Comparison of ENCODE assay signal across 33 cellular contexts in the genomic region with DNA sequence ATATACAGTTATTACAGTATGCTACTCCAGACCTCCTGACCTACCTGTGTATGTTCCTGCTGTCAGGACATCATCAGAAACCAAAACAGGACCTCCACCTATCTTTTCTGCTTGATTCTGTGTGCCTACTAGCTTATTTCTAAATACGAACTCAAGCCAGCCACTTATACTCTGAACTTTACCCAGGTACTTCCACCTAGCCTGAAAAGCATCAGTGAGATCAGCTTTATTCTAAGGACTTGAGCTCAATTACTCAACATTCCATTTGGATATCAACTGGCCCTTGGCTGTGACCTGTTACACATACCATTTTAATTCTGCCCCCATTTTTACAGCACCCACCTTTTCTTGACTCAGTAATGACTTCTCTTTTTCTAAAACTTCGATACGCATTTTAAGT.
"Had no signal": no experiment of that assay in that cellular context is flagged by ENCODE, and none has a peak within 500 bp of the region (broad histone marks: within the 10 kb centered on the region; RNA-seq: fewer than 3 reads in every experiment).

No MANE protein-coding gene starts in this region.

- H3K27me3 Mint-ChIP-seq: activated CD4-positive, alpha-beta memory T cell treated with anti-CD3 and anti-CD28 coated beads for 36 hours; activated CD4-positive, alpha-beta T cell treated with anti-CD3 and anti-CD28 coated beads for 36 hours; activated CD4-positive, alpha-beta T cell treated with anti-CD3 and anti-CD28 coated beads, Interleukin-2, amount 10 ng/mL, durations not matched to agents 24 days and 14 days; activated CD8-positive, alpha-beta memory T cell treated with anti-CD3 and anti-CD28 coated beads, Interleukin-2, amount 10 ng/mL, durations not matched to agents 7 days and 5 days; activated naive CD4-positive, alpha-beta T cell treated with anti-CD3 and anti-CD28 coated beads, Interleukin-2, amount 10 ng/mL, durations not matched to agents 7 days and 5 days; activated naive CD8-positive, alpha-beta T cell; central memory CD8-positive, alpha-beta T cell; effector memory CD8-positive, alpha-beta T cell; T-cell had no signal

- ATAC-seq: activated CD4-positive, alpha-beta T cell treated with anti-CD3 and anti-CD28 coated beads for 36 hours; activated CD8-positive, alpha-beta memory T cell treated with anti-CD3 and anti-CD28 coated beads, Interleukin-2, amount 10 ng/mL, durations not matched to agents 7 days and 5 days; activated CD8-positive, alpha-beta T cell treated with anti-CD3 and anti-CD28 coated beads, Interleukin-2, amount 10 ng/mL, durations not matched to agents 7 days and 5 days; effector memory CD8-positive, alpha-beta T cell; gastroesophageal sphincter; T-cell had no signal

- H3K27me3 ChIP-seq: brain microvascular endothelial cell, esophagus muscularis mucosa, gastroesophageal sphincter had no signal

- DNase-seq: activated CD4-positive, alpha-beta memory T cell treated with anti-CD3 and anti-CD28 coated beads for 36 hours; activated CD4-positive, alpha-beta T cell treated with anti-CD3 and anti-CD28 coated beads for 36 hours; activated CD4-positive, alpha-beta T cell treated with anti-CD3 and anti-CD28 coated beads, Interleukin-2, amount 10 ng/mL, durations not matched to agents 24 days and 14 days; activated CD4-positive, CD25-positive, alpha-beta regulatory T cell; activated CD4-positive, CD25-positive, alpha-beta regulatory T cell treated with anti-CD3 and anti-CD28 coated beads, Interleukin-2, amount 50 U/mL, for 72 hours; activated CD8-positive, alpha-beta memory T cell treated with anti-CD3 and anti-CD28 coated beads, Interleukin-2, amount 10 ng/mL, durations not matched to agents 7 days and 5 days; activated CD8-positive, alpha-beta memory T cell treated with anti-CD3 and anti-CD28 coated beads, Interleukin-2, amount 50 U/mL, for 4 hours; activated CD8-positive, alpha-beta T cell treated with anti-CD3 and anti-CD28 coated beads, Interleukin-2, amount 10 ng/mL, durations not matched to agents 7 days and 5 days; activated effector memory CD4-positive, alpha-beta T cell treated with anti-CD3 and anti-CD28 coated beads, Interleukin-2, amount 50 U/mL, for 16 hours; activated naive CD4-positive, alpha-beta T cell treated with anti-CD3 and anti-CD28 coated beads, Interleukin-2, amount 10 ng/mL, durations not matched to agents 7 days and 5 days; activated T-cell treated with anti-CD3 and anti-CD28 coated beads, Interleukin-2, amount 50 U/mL, for 1 hour; activated T-cell treated with anti-CD3 and anti-CD28 coated beads, Interleukin-2, amount 50 U/mL, for 48 hours; amniotic stem cell; anterior cingulate cortex; brain microvascular endothelial cell; cortex of kidney; dermis blood vessel endothelial cell; effector CD4-positive, alpha-beta T cell; effector memory CD8-positive, alpha-beta T cell; erythroblast; foreskin melanocyte; SW 1271; T-cell; T1000; WERI-Rb-1 had no signal

- H3K9me3 Mint-ChIP-seq: activated CD4-positive, alpha-beta memory T cell treated with anti-CD3 and anti-CD28 coated beads for 36 hours; activated CD4-positive, alpha-beta T cell treated with anti-CD3 and anti-CD28 coated beads, Interleukin-2, amount 10 ng/mL, durations not matched to agents 24 days and 14 days; activated naive CD4-positive, alpha-beta T cell treated with anti-CD3 and anti-CD28 coated beads, Interleukin-2, amount 10 ng/mL, durations not matched to agents 7 days and 5 days; activated T-helper 1 cell treated with anti-CD3 and anti-CD28 coated beads, Interleukin-12 subunit alpha, Interleukin-12 subunit beta, Interleukin-2, Interleukin-4 antibody, amounts not matched to agents 30 ng/mL and 10 ng/mL and 1 ng/mL, durations not matched to agents 14 hours and 24 hours and 36 hours; activated T-helper 2 cell treated with anti-CD3 and anti-CD28 coated beads, Interferon-gamma antibody, Interleukin-2, Interleukin-4, amounts not matched to agents 10 μg/mL and 5 μg/mL and 100 μg/mL, durations not matched to agents 14 hours and 24 hours and 36 hours; central memory CD8-positive, alpha-beta T cell; effector memory CD8-positive, alpha-beta T cell; T-cell; T-helper 1 cell treated with Interleukin-12 subunit alpha and Interleukin-12 subunit beta and Interleukin-4 antibody, amounts not matched to agents 30 μg/mL and 1 μg/mL, for 36 hours; T-helper 2 cell treated with Interferon-gamma antibody and Interleukin-4, amounts not matched to agents 5 μg/mL and 100 μg/mL, for 36 hours had no signal

- H3K4me3 ChIP-seq: esophagus muscularis mucosa, gastroesophageal sphincter had no signal

- H3K4me3 Mint-ChIP-seq: activated CD4-positive, alpha-beta memory T cell treated with anti-CD3 and anti-CD28 coated beads for 36 hours; activated CD4-positive, alpha-beta T cell treated with anti-CD3 and anti-CD28 coated beads for 36 hours; activated CD4-positive, alpha-beta T cell treated with anti-CD3 and anti-CD28 coated beads, Interleukin-2, amount 10 ng/mL, durations not matched to agents 24 days and 14 days; activated CD8-positive, alpha-beta memory T cell treated with anti-CD3 and anti-CD28 coated beads, Interleukin-2, amount 10 ng/mL, durations not matched to agents 7 days and 5 days; activated CD8-positive, alpha-beta T cell treated with anti-CD3 and anti-CD28 coated beads, Interleukin-2, amount 10 ng/mL, durations not matched to agents 7 days and 5 days; activated naive CD4-positive, alpha-beta T cell treated with anti-CD3 and anti-CD28 coated beads, Interleukin-2, amount 10 ng/mL, durations not matched to agents 7 days and 5 days; activated naive CD8-positive, alpha-beta T cell; activated T-helper 1 cell treated with anti-CD3 and anti-CD28 coated beads, Interleukin-12 subunit alpha, Interleukin-12 subunit beta, Interleukin-2, Interleukin-4 antibody, amounts not matched to agents 30 ng/mL and 10 ng/mL and 1 ng/mL, durations not matched to agents 14 hours and 24 hours and 36 hours; central memory CD8-positive, alpha-beta T cell; effector memory CD8-positive, alpha-beta T cell; T-cell; T-helper 1 cell treated with Interleukin-12 subunit alpha and Interleukin-12 subunit beta and Interleukin-4 antibody, amounts not matched to agents 30 μg/mL and 1 μg/mL, for 36 hours; T-helper 2 cell treated with Interferon-gamma antibody and Interleukin-4, amounts not matched to agents 5 μg/mL and 100 μg/mL, for 36 hours had no signal

- H3K27ac ChIP-seq: brain microvascular endothelial cell, esophagus muscularis mucosa, gastroesophageal sphincter, WERI-Rb-1 had no signal

- H3K27ac Mint-ChIP-seq: activated CD4-positive, alpha-beta memory T cell treated with anti-CD3 and anti-CD28 coated beads for 36 hours; activated CD4-positive, alpha-beta T cell treated with anti-CD3 and anti-CD28 coated beads for 36 hours; activated CD4-positive, alpha-beta T cell treated with anti-CD3 and anti-CD28 coated beads, Interleukin-2, amount 10 ng/mL, durations not matched to agents 24 days and 14 days; activated CD8-positive, alpha-beta memory T cell treated with anti-CD3 and anti-CD28 coated beads, Interleukin-2, amount 10 ng/mL, durations not matched to agents 7 days and 5 days; activated CD8-positive, alpha-beta T cell treated with anti-CD3 and anti-CD28 coated beads, Interleukin-2, amount 10 ng/mL, durations not matched to agents 7 days and 5 days; activated naive CD4-positive, alpha-beta T cell treated with anti-CD3 and anti-CD28 coated beads, Interleukin-2, amount 10 ng/mL, durations not matched to agents 7 days and 5 days; activated naive CD8-positive, alpha-beta T cell; activated T-helper 1 cell treated with anti-CD3 and anti-CD28 coated beads, Interleukin-12 subunit alpha, Interleukin-12 subunit beta, Interleukin-2, Interleukin-4 antibody, amounts not matched to agents 30 ng/mL and 10 ng/mL and 1 ng/mL, durations not matched to agents 14 hours and 24 hours and 36 hours; activated T-helper 2 cell treated with anti-CD3 and anti-CD28 coated beads, Interferon-gamma antibody, Interleukin-2, Interleukin-4, amounts not matched to agents 10 μg/mL and 5 μg/mL and 100 μg/mL, durations not matched to agents 14 hours and 24 hours and 36 hours; effector memory CD8-positive, alpha-beta T cell; T-cell; T-helper 1 cell treated with Interleukin-12 subunit alpha and Interleukin-12 subunit beta and Interleukin-4 antibody, amounts not matched to agents 30 μg/mL and 1 μg/mL, for 36 hours; T-helper 2 cell treated with Interferon-gamma antibody and Interleukin-4, amounts not matched to agents 5 μg/mL and 100 μg/mL, for 36 hours had no signal

- H3K4me1 ChIP-seq: esophagus muscularis mucosa, gastroesophageal sphincter had no signal

- H3K9me3 ChIP-seq: esophagus muscularis mucosa, gastroesophageal sphincter had no signal
